Comparison of ENCODE assay signal across 1 cellular context in genomic region chr15:32718082-32718821, GRCh38.
TF ChIP-seq lines count a peak whose summit lies in the region.

No MANE protein-coding gene starts in this region.

TF ChIP-seq in GM12878, 131 proteins besides CTCF, POLR2A, EP300 and RAD21 (continued from another document):
- TF ChIP-seq BCLAF1 (IDR thresholded peaks at IDR 0.05) (no peak), ZNF274 (IDR thresholded peaks at IDR 0.05; ENCODE audit: insufficient read depth, insufficient read length) (no peak), ZBTB40 (IDR thresholded peaks at IDR 0.05; ENCODE audit: borderline replicate concordance) (no peak), RAD51 (IDR thresholded peaks at IDR 0.05) (no peak)
